In genomic region chr4:185113340-185113739, GRCh38 we compare ENCODE assay signal across 13 cellular contexts.
"Had no signal": no experiment of that assay in that cellular context is flagged by ENCODE, and none has a peak within 500 bp of the region (broad histone marks: within the 10 kb centered on the region; RNA-seq: fewer than 3 reads in every experiment).

No MANE protein-coding gene starts in this region.

- H3K27ac ChIP-seq: dorsolateral prefrontal cortex, parathyroid adenoma, upper lobe of left lung had no signal

- H3K36me3 ChIP-seq: upper lobe of left lung had no signal

- H3K9me3 ChIP-seq: upper lobe of left lung had no signal

- H3K4me3 ChIP-seq: dorsolateral prefrontal cortex, lung, upper lobe of left lung had no signal

- ATAC-seq: activated CD4-positive, CD25-positive, alpha-beta regulatory T cell treated with anti-CD3 and anti-CD28 coated beads, Interleukin-2, amount 50 U/mL, for 24 hours; esophagus mucosa; stimulated activated effector memory CD8-positive, alpha-beta T cell treated with anti-CD3 and anti-CD28 coated beads, Interleukin-12 subunit alpha, Interleukin-12 subunit beta, amount 100 ng/mL, for 72 hours had no signal

- H3K27me3 ChIP-seq: dorsolateral prefrontal cortex, upper lobe of left lung had no signal

- DNase-seq: activated T-cell treated with anti-CD3 and anti-CD28 coated beads, Interleukin-2, amount 50 U/mL, for 1 hour; amniotic stem cell; dorsolateral prefrontal cortex; hypothalamus; naive B cell; retina; small intestine; upper lobe of left lung had no signal

- H3K9ac ChIP-seq: parathyroid adenoma had no signal
